In genomic region chr2:190879474-190880373, GRCh38 we compare ENCODE assay signal across 8 cellular contexts. TPM values are rescaled to one million over a fixed set of nuclear protein-coding genes. Genes with fewer than 3 reads are reported as not detected.
A peak's percentile ranks its signal among the peaks of the same experiment; 100 is the strongest.
DNase-seq lines count a peak whose midpoint lies in the region; ATAC-seq and TF ChIP-seq lines count a peak whose summit lies in the region.

No MANE protein-coding gene starts in this region.

- H3K4ac ChIP-seq in H9 (ENCODE audit: low read depth, low read length) = no peak overlapping the region

- peak overlapping the region; percentile 34 for H2AFZ ChIP-seq in H9 (ENCODE audit: low read length)
- peak overlapping the region; percentile 79 for H2AFZ ChIP-seq in SU-DHL-6 (ENCODE audit: low read depth, low read length, severe bottlenecking)

- H3K27me3 Mint-ChIP-seq in H9 (ENCODE audit: low read depth) = no peaks in the 10 kb centered on the region

- H3K27ac Mint-ChIP-seq in H9 = peak overlapping the region; percentile 58 to 89 (median 81); a peak in 3 of 7 replicates

- no peaks in the 10 kb centered on the region for H3K9me2 ChIP-seq in SU-DHL-6 (replicated peaks; ENCODE audit: insufficient read depth, low read length)

- no peak overlapping the region for H2BK20ac ChIP-seq in H9 (ENCODE audit: low read depth, low read length, poor library complexity, severe bottlenecking)

- H3K36me3 ChIP-seq in SU-DHL-6 (ENCODE audit: low read length) = peaks cover 11% of the 10 kb centered on the region
- H3K36me3 ChIP-seq in mesodermal cell (ENCODE audit: control insufficient read depth, insufficient read depth, low read length) = peaks cover 13% of the 10 kb centered on the region

- no peak overlapping the region for H4K91ac ChIP-seq in H9 (ENCODE audit: insufficient read length, low read depth, low read length)

- peaks cover 10% of the 10 kb centered on the region for H3K23me2 ChIP-seq in H9 (ENCODE audit: insufficient read length, low read depth, low read length, poor library complexity, severe bottlenecking)

- H3K4me3 Mint-ChIP-seq in H9 = peak overlapping the region; percentile 89 to 96

- H3K4me2 ChIP-seq in H9 (ENCODE audit: insufficient read depth, insufficient read length, low read length) = peak overlapping the region; percentile 92
- H3K4me2 ChIP-seq in SU-DHL-6 (ENCODE audit: low read depth, low read length, poor library complexity, severe bottlenecking) = peak overlapping the region; percentile 84

- no peaks in the 10 kb centered on the region; the same call in 1 of the 2 replicates for H3K4me1 ChIP-seq in H9 (ENCODE audit: insufficient read depth, low read length)
- no peaks in the 10 kb centered on the region for H3K4me1 ChIP-seq in mesodermal cell (ENCODE audit: control insufficient read depth, insufficient read depth, low read length, poor library complexity, severe bottlenecking)

- H3K79me2 ChIP-seq in H9 (ENCODE audit: insufficient read depth, low read length) (peaks cover 19% of the 10 kb centered on the region; the same call in 1 of the 2 replicates), SU-DHL-6 (ENCODE audit: insufficient read depth, low read length) (peaks cover 37% of the 10 kb centered on the region)

- H3F3A ChIP-seq in SU-DHL-6 (ENCODE audit: insufficient read depth) = peaks cover 25% of the 10 kb centered on the region

- no peak for ATAC-seq in HG03457 (IDR thresholded peaks at IDR 0.05; ENCODE audit: unreplicated experiment)

- H3T11ph ChIP-seq in H9 (ENCODE audit: low read length) = no peak overlapping the region

- peak overlapping the region; percentile 77; the same call in 1 of the 2 replicates for H3K14ac ChIP-seq in H9 (ENCODE audit: insufficient read depth, low read length)

- no peak overlapping the region for H2BK5ac ChIP-seq in H9 (ENCODE audit: insufficient read length, low read length)

- peaks cover 24 to 30% of the 10 kb centered on the region in 2 experiments for H3K4me1 Mint-ChIP-seq in H9

- WGBS in H9 (ENCODE audit: extremely low coverage, insufficient read length, low lambda C conversion rate) = no CpG with 5 or more reads among the region's 28 CpGs
- 31 to 44% methylated on average over 6 to 13 of the region's 28 CpGs for WGBS in mesodermal cell (ENCODE audit: insufficient coverage in 2 of 2), 2 experiments

- no peaks in the 10 kb centered on the region for H3K79me1 ChIP-seq in H9 (ENCODE audit: insufficient read depth, low read depth, low read length, poor library complexity, severe bottlenecking)

- H3K4me3 ChIP-seq in SU-DHL-6 (ENCODE audit: insufficient read depth, low read length, poor library complexity, severe bottlenecking) = peak overlapping the region; percentile 53
- H3K4me3 ChIP-seq in mesodermal cell (ENCODE audit: extremely low read depth, insufficient read depth, low read length, poor library complexity, severe bottlenecking) = peak overlapping the region; percentile 79

- H2BK12ac ChIP-seq in H9 (ENCODE audit: insufficient read length, low read depth, low read length) = no peak overlapping the region

- no peaks in the 10 kb centered on the region for H3K27me3 ChIP-seq in H9 (ENCODE audit: insufficient read depth, low read length)
- H3K27me3 ChIP-seq in SU-DHL-6 (ENCODE audit: low read length) = no peaks in the 10 kb centered on the region

- H3K9me3 ChIP-seq in H9 (ENCODE audit: control insufficient read depth, low read depth, low read length) (no peaks in the 10 kb centered on the region), SU-DHL-6 (ENCODE audit: insufficient read depth, low read length) (no peaks in the 10 kb centered on the region), mesodermal cell (ENCODE audit: control insufficient read depth, low read length) (no peaks in the 10 kb centered on the region)

- no peak overlapping the region for H4K8ac ChIP-seq in H9 (replicated peaks; ENCODE audit: insufficient read length, low read depth, low read length)

- H3K36me3 Mint-ChIP-seq in H9 (ENCODE audit: insufficient read depth in 1 of 3, low read depth in 3 of 3) = peaks cover 0 to 12% (median 5%) of the 10 kb centered on the region in 3 experiments; a peak in 4 of 7 replicates

- H2BK15ac ChIP-seq in H9 (ENCODE audit: low read depth, low read length) = no peak overlapping the region

- no peak overlapping the region for H2BK120ac ChIP-seq in H9 (ENCODE audit: low read depth, low read length, poor library complexity, severe bottlenecking)

- no peak overlapping the region for H3K23ac ChIP-seq in H9 (ENCODE audit: insufficient read length, low read depth, low read length)

- no peak overlapping the region for H2AK5ac ChIP-seq in H9 (ENCODE audit: insufficient read length, low read length)

- H3K27ac ChIP-seq in H9 (ENCODE audit: insufficient read length, low read depth, low read length) = no peak overlapping the region
- peak overlapping the region; percentile 31 for H3K27ac ChIP-seq in SU-DHL-6 (ENCODE audit: low read depth, low read length)
- peak overlapping the region; percentile 98 for H3K27ac ChIP-seq in caudate nucleus (ENCODE audit: low read depth, low read length)
- peak overlapping the region; percentile 80 for H3K27ac ChIP-seq in mesodermal cell (ENCODE audit: low read depth, low read length, severe bottlenecking)

- H3K56ac ChIP-seq in H9 (ENCODE audit: insufficient read length, low read depth, low read length) = no peak overlapping the region

- H3K9ac ChIP-seq in H9 (ENCODE audit: extremely low read depth, insufficient read length, low read length) = no peak overlapping the region
- peak overlapping the region; percentile 85 for H3K9ac ChIP-seq in SU-DHL-6 (ENCODE audit: low read length)

- peak overlapping the region; percentile 40 for H3K18ac ChIP-seq in H9 (ENCODE audit: insufficient read length, low read depth, low read length)

- H4K5ac ChIP-seq in H9 (ENCODE audit: insufficient read length, low read depth, low read length) = no peak overlapping the region

- no peak for DNase-seq in H9
- peak in 5 of 61 donors; percentile 3 to 53 (median 45) for DNase-seq in caudate nucleus (lab: John Stamatoyannopoulos, UW)
- peak; percentile 44 for DNase-seq in stimulated activated naive CD4-positive, alpha-beta T cell treated with Interleukin-2 at 50 U/mL for 16 hours (lab: John Stamatoyannopoulos, UW)
- no peak for DNase-seq in NCI-H226
- DNase-seq in islet precursor cell = no peak

- H4K20me1 ChIP-seq in H9 (ENCODE audit: control insufficient read depth, insufficient read depth, insufficient read length) (no peaks in the 10 kb centered on the region), SU-DHL-6 (ENCODE audit: low read depth, low read length) (peaks cover 7% of the 10 kb centered on the region; the same call in 1 of the 2 replicates)

- TF ChIP-seq CTCF in H9 (conservative IDR thresholded peaks at IDR 0.05) (no peak), SU-DHL-6 (IDR thresholded peaks at IDR 0.05; ENCODE audit: insufficient read depth, low read length, poor library complexity, severe bottlenecking) (no peak)

- no peaks in the 10 kb centered on the region for H3K9me3 Mint-ChIP-seq in H9

RNA-seq across cellular contexts. Expression of gene GLS, which starts 0.9 kb away (rescaled TPM):
- total RNA-seq in H9 (2021) = 69.3 and 70.6 TPM in 2 replicates
- polyA plus RNA-seq in mesodermal cell (2013, experiment 1 of 2) = 59.5 TPM
- 62.6 TPM for polyA plus RNA-seq in mesodermal cell (2013, experiment 2 of 2)
